In genomic region chr14:64673329-64673728, GRCh38 we compare ENCODE assay signal across 18 cellular contexts. TPM values are rescaled to one million over a fixed set of nuclear protein-coding genes. Genes with fewer than 3 reads are reported as not detected.
DNase-seq lines count a peak whose midpoint lies in the region; ATAC-seq and TF ChIP-seq lines count a peak whose summit lies in the region.
"Had no signal": no experiment of that assay in that cellular context is flagged by ENCODE, and none has a peak within 500 bp of the region (broad histone marks: within the 10 kb centered on the region; RNA-seq: fewer than 3 reads in every experiment).

No MANE protein-coding gene starts in this region.

- peaks cover 29% of the 10 kb centered on the region for H3K27me3 Mint-ChIP-seq in activated CD8-positive, alpha-beta T cell treated with anti-CD3 and anti-CD28 coated beads, Interleukin-2, amount 10 ng/mL, durations not matched to agents 7 days and 5 days (ENCODE audit: low read depth)
- no peaks in the 10 kb centered on the region for H3K27me3 Mint-ChIP-seq in activated CD8-positive, alpha-beta T cell treated with anti-CD3 and anti-CD28 coated beads for 36 hours
- H3K27me3 Mint-ChIP-seq: stimulated activated naive CD8-positive, alpha-beta T cell treated with anti-CD3 and anti-CD28 coated beads, Interleukin-15, Interleukin-2, amounts not matched to agents 100 ng/mL and 50 ng/mL, for 24 hours had no signal

- no peaks in the 10 kb centered on the region for H3K9me3 Mint-ChIP-seq in activated CD8-positive, alpha-beta T cell treated with anti-CD3 and anti-CD28 coated beads, Interleukin-2, amount 10 ng/mL, durations not matched to agents 7 days and 5 days (ENCODE audit: insufficient read depth)
- no peaks in the 10 kb centered on the region for H3K9me3 Mint-ChIP-seq in activated CD8-positive, alpha-beta T cell treated with anti-CD3 and anti-CD28 coated beads for 36 hours
- H3K9me3 Mint-ChIP-seq: naive B cell; stimulated activated naive CD8-positive, alpha-beta T cell treated with anti-CD3 and anti-CD28 coated beads, Interleukin-15, Interleukin-2, amounts not matched to agents 100 ng/mL and 50 ng/mL, for 24 hours had no signal

- H3K4me3 Mint-ChIP-seq in activated CD8-positive, alpha-beta T cell treated with anti-CD3 and anti-CD28 coated beads, Interleukin-2, amount 10 ng/mL, durations not matched to agents 7 days and 5 days = no peak overlapping the region
- no peak overlapping the region for H3K4me3 Mint-ChIP-seq in activated CD8-positive, alpha-beta T cell treated with anti-CD3 and anti-CD28 coated beads for 36 hours
- H3K4me3 Mint-ChIP-seq: stimulated activated naive CD8-positive, alpha-beta T cell treated with anti-CD3 and anti-CD28 coated beads, Interleukin-15, Interleukin-2, amounts not matched to agents 100 ng/mL and 50 ng/mL, for 24 hours had no signal

- peaks cover 9% of the 10 kb centered on the region for H3K36me3 Mint-ChIP-seq in activated CD8-positive, alpha-beta T cell treated with anti-CD3 and anti-CD28 coated beads, Interleukin-2, amount 10 ng/mL, durations not matched to agents 7 days and 5 days (ENCODE audit: low read depth)
- no peaks in the 10 kb centered on the region for H3K36me3 Mint-ChIP-seq in activated CD8-positive, alpha-beta T cell treated with anti-CD3 and anti-CD28 coated beads for 36 hours (ENCODE audit: low read depth)
- H3K36me3 Mint-ChIP-seq: naive B cell had no signal

- peaks cover 40% of the 10 kb centered on the region for H3K4me1 Mint-ChIP-seq in activated CD8-positive, alpha-beta T cell treated with anti-CD3 and anti-CD28 coated beads, Interleukin-2, amount 10 ng/mL, durations not matched to agents 7 days and 5 days (ENCODE audit: low read depth)
- H3K4me1 Mint-ChIP-seq in activated CD8-positive, alpha-beta T cell treated with anti-CD3 and anti-CD28 coated beads for 36 hours (ENCODE audit: low read depth) = peaks cover 7% of the 10 kb centered on the region

- H3K27me3 ChIP-seq in esophagus squamous epithelium (no peaks in the 10 kb centered on the region), tibial artery (no peaks in the 10 kb centered on the region)
- H3K27me3 ChIP-seq: gastrocnemius medialis, vagina had no signal

- CTCF ChIA-PET in activated CD8-positive, alpha-beta T cell treated with anti-CD3 and anti-CD28 coated beads, Interleukin-2, amount 10 ng/mL, durations not matched to agents 7 days and 5 days (lab: Charles Lee) = interaction anchor here (0.9 to 6.8 kb wide), 8 partner anchors 9 to 219 kb away, joined by 3 to 64 read pairs (median 6); no protein-coding TSS in a partner anchor
- CTCF ChIA-PET in activated CD8-positive, alpha-beta T cell treated with anti-CD3 and anti-CD28 coated beads for 36 hours (lab: Charles Lee) = interaction anchor here (1.8 to 4.0 kb wide), 4 partner anchors 37 to 219 kb away, joined by 4 to 26 read pairs (median 12); no protein-coding TSS in a partner anchor

- peaks cover 15 to 62% (median 26%) of the 10 kb centered on the region in 3 donors for H3K4me1 ChIP-seq in esophagus squamous epithelium
- peaks cover 0 to 23% (median 20%) of the 10 kb centered on the region in 4 donors for H3K4me1 ChIP-seq in tibial artery

- no peak for TF ChIP-seq POLR2A in esophagus squamous epithelium (IDR thresholded peaks at IDR 0.05)

- DNase-seq in activated CD8-positive, alpha-beta T cell treated with anti-CD3 and anti-CD28 coated beads, Interleukin-2, amount 10 ng/mL, durations not matched to agents 7 days and 5 days = no peak
- DNase-seq in activated CD8-positive, alpha-beta T cell treated with anti-CD3 and anti-CD28 coated beads for 36 hours = no peak
- DNase-seq in NOMO-1 treated with dmso at 0.1 percent for 144 hours (lab: John Stamatoyannopoulos, UW; ENCODE audit: unreplicated experiment) = peak; percentile 44
- no peak for DNase-seq in esophagus squamous epithelium (lab: John Stamatoyannopoulos, UW)
- DNase-seq in tibial artery = no peak
- no peak for DNase-seq in NCI-H82 (lab: John Stamatoyannopoulos, UW)
- no peak for DNase-seq in NCI-H2081 (lab: John Stamatoyannopoulos, UW)
- no peak for DNase-seq in effector CD4-positive, alpha-beta T cell
- DNase-seq: activated CD4-positive, alpha-beta T cell treated with anti-CD3 and anti-CD28 coated beads for 4 hours; Caco-2; gastrocnemius medialis; naive B cell; NCI-H1436; NCI-H345; NK-92 treated with Interleukin-12 subunit alpha and Interleukin-12 subunit beta, amount 100 ng/mL, for 24 hours; SIG-M5 had no signal

- WGBS in esophagus squamous epithelium, 2 donors = 69 to 81% methylated on average over 8 of the region's 8 CpGs

- TF ChIP-seq CTCF in activated CD8-positive, alpha-beta T cell treated with anti-CD3 and anti-CD28 coated beads for 36 hours (IDR thresholded peaks at IDR 0.05) = no peak
- TF ChIP-seq CTCF in esophagus squamous epithelium (IDR thresholded peaks at IDR 0.05) (no peak), tibial artery (IDR thresholded peaks at IDR 0.05) (no peak)

- H3K36me3 ChIP-seq in esophagus squamous epithelium = no peaks in the 10 kb centered on the region
- no peaks in the 10 kb centered on the region for H3K36me3 ChIP-seq in tibial artery
- H3K36me3 ChIP-seq: gastrocnemius medialis, vagina had no signal

- intact Hi-C loops in activated CD8-positive, alpha-beta T cell treated with anti-CD3 and anti-CD28 coated beads for 36 hours (cut with micrococcal nuclease) = loop anchor here (5.0 kb wide), 1 partner anchor 89 kb away; no protein-coding TSS in a partner anchor
- intact Hi-C loops in esophagus squamous epithelium (cut with DNase I) (loop anchor here (5.0 kb wide), 1 partner anchor 89 kb away; no protein-coding TSS in a partner anchor), tibial artery (cut with DNase I; ENCODE audit: low total_unique reads) (loop anchor here (2.0 kb wide), 1 partner anchor 91 kb away; no protein-coding TSS in a partner anchor)

- POLR2A ChIA-PET in activated CD8-positive, alpha-beta T cell treated with anti-CD3 and anti-CD28 coated beads, Interleukin-2, amount 10 ng/mL, durations not matched to agents 7 days and 5 days (lab: Charles Lee) = no interaction called here
- POLR2A ChIA-PET in activated CD8-positive, alpha-beta T cell treated with anti-CD3 and anti-CD28 coated beads for 36 hours (lab: Charles Lee) = interaction anchor here (0.7 kb wide), 1 partner anchor 66 kb away, joined by 3 read pairs; no protein-coding TSS in a partner anchor

- ATAC-seq in activated CD8-positive, alpha-beta T cell treated with anti-CD3 and anti-CD28 coated beads, Interleukin-2, amount 10 ng/mL, durations not matched to agents 7 days and 5 days = no peak
- no peak for ATAC-seq in activated CD8-positive, alpha-beta T cell treated with anti-CD3 and anti-CD28 coated beads for 36 hours
- ATAC-seq: gastrocnemius medialis had no signal

- H3K4me3 ChIP-seq in esophagus squamous epithelium (no peak overlapping the region), tibial artery (no peak overlapping the region)
- H3K4me3 ChIP-seq: gastrocnemius medialis, vagina had no signal

- peak overlapping the region; percentile 47 to 75 (median 61) for H3K27ac ChIP-seq in esophagus squamous epithelium
- peak overlapping the region; percentile 53 to 64 for H3K27ac ChIP-seq in tibial artery

- H3K27ac Mint-ChIP-seq in activated CD8-positive, alpha-beta T cell treated with anti-CD3 and anti-CD28 coated beads, Interleukin-2, amount 10 ng/mL, durations not matched to agents 7 days and 5 days = peak overlapping the region; percentile 80
- no peak overlapping the region for H3K27ac Mint-ChIP-seq in activated CD8-positive, alpha-beta T cell treated with anti-CD3 and anti-CD28 coated beads for 36 hours
- H3K27ac Mint-ChIP-seq: stimulated activated naive CD8-positive, alpha-beta T cell treated with anti-CD3 and anti-CD28 coated beads, Interleukin-15, Interleukin-2, amounts not matched to agents 100 ng/mL and 50 ng/mL, for 24 hours had no signal

- H3K9me3 ChIP-seq in esophagus squamous epithelium = no peaks in the 10 kb centered on the region
- H3K9me3 ChIP-seq in tibial artery = no peaks in the 10 kb centered on the region
- H3K9me3 ChIP-seq: Caco-2, gastrocnemius medialis, vagina had no signal

RNA-seq across cellular contexts. Expression of gene PLEKHG3, which starts 30.9 kb away (rescaled TPM):
- 1 to 10 TPM; 7.3 to 7.8 TPM for total RNA-seq in activated CD8-positive, alpha-beta T cell treated with anti-CD3 and anti-CD28 coated beads, Interleukin-2, amount 10 ng/mL, durations not matched to agents 7 days and 5 days
- 1 to 10 TPM; 2.7 to 2.8 TPM for total RNA-seq in activated CD8-positive, alpha-beta T cell treated with anti-CD3 and anti-CD28 coated beads for 36 hours
- 10 to 100 TPM; 44.6 to 87.8 (median 60.8) TPM for total RNA-seq in esophagus squamous epithelium

Comparison
In these comparisons a context has a peak if more than half of its experiments do, and no peak if none do; other contexts are left out.
1. RNA of gene PLEKHG3, which starts 30.9 kb away (total RNA-seq): 44.6 to 87.8 TPM in esophagus squamous epithelium; 7.3 to 7.8 TPM in activated CD8-positive, alpha-beta T cell treated with anti-CD3 and anti-CD28 coated beads, Interleukin-2, amount 10 ng/mL, durations not matched to agents 7 days and 5 days and 2.7 to 2.8 TPM in activated CD8-positive, alpha-beta T cell treated with anti-CD3 and anti-CD28 coated beads for 36 hours; every median in the first group is over 4 times any median in the second.